Comparison of ENCODE assay signal across 26 cellular contexts in genomic region chr12:78185109-78185508, GRCh38.
DNase-seq lines count a peak whose midpoint lies in the region; ATAC-seq and TF ChIP-seq lines count a peak whose summit lies in the region.
"Had no signal": no experiment of that assay in that cellular context is flagged by ENCODE, and none has a peak within 500 bp of the region (broad histone marks: within the 10 kb centered on the region; RNA-seq: fewer than 3 reads in every experiment).

No MANE protein-coding gene starts in this region.

- DNase-seq in HPDE6-E6E7 (ENCODE audit: extremely low spot score) (peak; percentile 16), amniotic epithelial cell (ENCODE audit: low read depth) (peak; percentile 83), foreskin keratinocyte (peak; percentile 19 to 45), NCI-H2107 treated with DMSO at 0.1 percent for 48 hours (lab: John Stamatoyannopoulos, UW; ENCODE audit: unreplicated experiment) (no peak), epidermal melanocyte (ENCODE audit: insufficient read length, low spot score) (no peak), NCI-H1048 (lab: John Stamatoyannopoulos, UW) (no peak)
- no peak for DNase-seq in activated T-cell treated with anti-CD3 and anti-CD28 coated beads, Interleukin-2, amount 50 U/mL, for 4 hours
- DNase-seq: activated CD4-positive, alpha-beta T cell treated with anti-CD3 and anti-CD28 coated beads, Interleukin-2, amount 50 U/mL, for 4 hours; activated effector memory CD4-positive, alpha-beta T cell treated with anti-CD3 and anti-CD28 coated beads, Interleukin-2, amount 50 U/mL, for 16 hours; effector CD8-positive, alpha-beta T cell; heart right ventricle; left ventricle myocardium superior; NCI-H1436 treated with DMSO at 0.1 percent for 48 hours; NCI-H524; right lobe of liver; RPMI8226; stimulated activated CD4-positive, alpha-beta T cell treated with anti-CD3 and anti-CD28 coated beads, Interleukin-15, amount 100 ng/mL, for 24 hours; stimulated activated CD8-positive, alpha-beta memory T cell treated with anti-CD3 and anti-CD28 coated beads, Interleukin-4, amount 100 ng/mL, for 48 hours; substantia nigra; upper lobe of right lung had no signal

- H3K79me2 ChIP-seq in ACC112 (ENCODE audit: control insufficient read depth, insufficient read depth, low read length, unreplicated experiment) = no peaks in the 10 kb centered on the region
- H3K79me2 ChIP-seq: parathyroid adenoma had no signal

- H3K27me3 Mint-ChIP-seq in activated T-cell treated with anti-CD3 and anti-CD28 coated beads, Interleukin-2, amount 50 U/mL, for 4 hours (ENCODE audit: low read depth) = no peaks in the 10 kb centered on the region
- H3K27me3 Mint-ChIP-seq: brain had no signal

- TF ChIP-seq CTCF in foreskin keratinocyte (conservative IDR thresholded peaks at IDR 0.05) = no peak

- H3K4me1 ChIP-seq in ACC112 (ENCODE audit: control insufficient read depth, insufficient read depth, low read length, unreplicated experiment) = peaks cover 38% of the 10 kb centered on the region
- peaks cover 10% of the 10 kb centered on the region for H3K4me1 ChIP-seq in foreskin keratinocyte
- H3K4me1 ChIP-seq: heart right ventricle, parathyroid adenoma, right lobe of liver, upper lobe of right lung had no signal

- ATAC-seq in foreskin keratinocyte = peak; percentile 100
- no peak for ATAC-seq in activated T-cell treated with anti-CD3 and anti-CD28 coated beads, Interleukin-2, amount 50 U/mL, for 4 hours
- ATAC-seq: heart right ventricle, HepG2, left ventricle myocardium superior, right lobe of liver, upper lobe of right lung had no signal

- H3K4me3 Mint-ChIP-seq in activated T-cell treated with anti-CD3 and anti-CD28 coated beads, Interleukin-2, amount 50 U/mL, for 4 hours = no peak overlapping the region
- H3K4me3 Mint-ChIP-seq: brain, nephron had no signal

- peaks cover 6% of the 10 kb centered on the region for H3K9me3 Mint-ChIP-seq in activated T-cell treated with anti-CD3 and anti-CD28 coated beads, Interleukin-2, amount 50 U/mL, for 4 hours
- H3K9me3 Mint-ChIP-seq: brain, nephron had no signal

- H3K4me3 ChIP-seq in ACC112 (ENCODE audit: low read depth, low read length) = no peak overlapping the region
- H3K4me3 ChIP-seq: heart right ventricle, right lobe of liver, upper lobe of right lung had no signal

- no peaks in the 10 kb centered on the region for H3K4me1 Mint-ChIP-seq in activated T-cell treated with anti-CD3 and anti-CD28 coated beads, Interleukin-2, amount 50 U/mL, for 4 hours (ENCODE audit: low read depth)
- H3K4me1 Mint-ChIP-seq: nephron had no signal

- no peak overlapping the region for H2AFZ ChIP-seq in ACC112 (ENCODE audit: low read length, unreplicated experiment)
- H2AFZ ChIP-seq: parathyroid adenoma had no signal

- no peaks in the 10 kb centered on the region for H3K36me3 Mint-ChIP-seq in activated T-cell treated with anti-CD3 and anti-CD28 coated beads, Interleukin-2, amount 50 U/mL, for 4 hours (ENCODE audit: insufficient read depth)

- H3K27ac ChIP-seq in ACC112 (ENCODE audit: low read depth, low read length) (peak overlapping the region; percentile 66), foreskin keratinocyte (no peak overlapping the region)
- H3K27ac ChIP-seq: C4-2B, heart right ventricle, parathyroid adenoma, right lobe of liver, upper lobe of right lung had no signal

- H3K27me3 ChIP-seq in ACC112 (ENCODE audit: insufficient read depth, low read length) (no peaks in the 10 kb centered on the region), foreskin keratinocyte (no peaks in the 10 kb centered on the region)
- H3K27me3 ChIP-seq: heart right ventricle, right lobe of liver, upper lobe of right lung had no signal

- peaks cover 38% of the 10 kb centered on the region for H3K36me3 ChIP-seq in ACC112 (ENCODE audit: insufficient read depth, low read length)
- H3K36me3 ChIP-seq: right lobe of liver, upper lobe of right lung had no signal

Comparison
In these comparisons a context has a peak if more than half of its experiments do, and no peak if none do; other contexts are left out.
1. DNase-seq: peak in HPDE6-E6E7 (single experiment), amniotic epithelial cell (single experiment) and foreskin keratinocyte (2 of 2); none in NCI-H2107 treated with DMSO at 0.1 percent for 48 hours (single experiment), epidermal melanocyte (single experiment), NCI-H1048 (single experiment) and activated T-cell treated with anti-CD3 and anti-CD28 coated beads, Interleukin-2, amount 50 U/mL, for 4 hours (single experiment).